Comparison of ENCODE assay signal across 22 cellular contexts in genomic region chr10:116692225-116692624, GRCh38. TPM values are rescaled to one million over a fixed set of nuclear protein-coding genes. Genes with fewer than 3 reads are reported as not detected.
"Had no signal": no experiment of that assay in that cellular context is flagged by ENCODE, and none has a peak within 500 bp of the region (broad histone marks: within the 10 kb centered on the region; RNA-seq: fewer than 3 reads in every experiment).

No MANE protein-coding gene starts in this region.

- DNase-seq: activated CD4-positive, alpha-beta T cell treated with anti-CD3 and anti-CD28 coated beads, Interleukin-2, amount 10 ng/mL, durations not matched to agents 7 days and 5 days; activated CD4-positive, CD25-positive, alpha-beta regulatory T cell treated with anti-CD3 and anti-CD28 coated beads, Interleukin-2, amount 50 U/mL, for 72 hours; activated CD8-positive, alpha-beta memory T cell treated with anti-CD3 and anti-CD28 coated beads, Interleukin-2, amount 10 ng/mL, durations not matched to agents 7 days and 5 days; activated CD8-positive, alpha-beta T cell treated with anti-CD3 and anti-CD28 coated beads for 36 hours; activated gamma-delta T cell; activated naive CD4-positive, alpha-beta T cell treated with anti-CD3 and anti-CD28 coated beads, Interleukin-2, amount 50 U/mL, for 16 hours; activated naive CD8-positive, alpha-beta T cell treated with anti-CD3 and anti-CD28 coated beads, Interleukin-2, amount 50 U/mL, for 24 hours; effector memory CD8-positive, alpha-beta T cell; esophagus squamous epithelium; gastrocnemius medialis; islet precursor cell; left colon; lower lobe of right lung; mesendoderm; naive B cell; retina; stimulated activated CD4-positive, alpha-beta T cell treated with anti-CD3 and anti-CD28 coated beads, Interleukin-1b, Interleukin-23, amount 100 ng/mL, for 48 hours; stomach; T-helper 1 cell; WERI-Rb-1 had no signal

- H3K27me3 ChIP-seq: gastrocnemius medialis, stomach, testis had no signal

- H3K9me3 ChIP-seq: esophagus squamous epithelium, gastrocnemius medialis, lower lobe of right lung, stomach, testis had no signal

- H3K27ac ChIP-seq: lower lobe of right lung, WERI-Rb-1 had no signal

- H3K36me3 ChIP-seq: esophagus squamous epithelium, gastrocnemius medialis, lower lobe of right lung, stomach, WERI-Rb-1 had no signal

- H3K4me3 ChIP-seq: esophagus squamous epithelium, gastrocnemius medialis, lower lobe of right lung, stomach, testis had no signal

- ATAC-seq: activated CD8-positive, alpha-beta memory T cell treated with anti-CD3 and anti-CD28 coated beads, Interleukin-2, amount 10 ng/mL, durations not matched to agents 7 days and 5 days; activated CD8-positive, alpha-beta T cell treated with anti-CD3 and anti-CD28 coated beads for 36 hours; activated naive CD8-positive, alpha-beta T cell treated with anti-CD3 and anti-CD28 coated beads, Interleukin-2, amount 50 U/mL, for 24 hours; effector memory CD8-positive, alpha-beta T cell; gastrocnemius medialis; left colon; lower lobe of right lung; stimulated activated effector memory CD8-positive, alpha-beta T cell treated with anti-CD3 and anti-CD28 coated beads, Interleukin-12 subunit alpha, Interleukin-12 subunit beta, amount 100 ng/mL, for 72 hours had no signal

RNA-seq across cellular contexts. Expression of gene HSPA12A, which starts 50.1 kb away (rescaled TPM):
- total RNA-seq: activated CD8-positive, alpha-beta memory T cell treated with anti-CD3 and anti-CD28 coated beads, Interleukin-2, amount 10 ng/mL, durations not matched to agents 7 days and 5 days had no signal
